In the genomic region with DNA sequence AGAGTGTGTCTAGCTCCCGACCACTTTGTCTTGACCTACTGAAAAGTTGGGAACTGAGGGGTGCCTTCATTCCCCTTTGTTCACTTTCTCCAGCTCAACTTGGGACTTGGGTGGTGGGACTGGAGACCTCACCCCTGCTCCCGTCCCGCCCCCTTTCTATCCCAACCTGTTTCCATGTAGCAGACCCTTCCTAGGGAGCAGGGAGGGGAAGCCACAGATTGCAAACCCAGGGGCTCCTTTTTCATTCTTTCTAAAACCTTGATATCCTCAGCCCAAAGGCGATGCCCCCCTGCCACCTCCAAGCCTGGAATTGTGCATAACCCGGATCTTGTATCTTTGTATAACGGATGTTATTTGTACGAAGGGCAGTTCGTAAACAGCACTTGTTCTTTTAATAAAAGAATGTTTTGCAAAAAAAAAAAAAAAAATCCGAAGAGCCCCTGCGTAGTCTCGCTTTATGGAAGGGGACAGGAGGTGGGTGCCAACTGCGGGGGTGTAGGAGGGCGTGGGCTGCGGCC, we compare ENCODE assay signal across 8 cellular contexts. TPM values are rescaled to one million over a fixed set of nuclear protein-coding genes. Genes with fewer than 3 reads are reported as not detected.
DNase-seq lines count a peak whose midpoint lies in the region; ATAC-seq, FAIRE-seq and TF ChIP-seq lines count a peak whose summit lies in the region.

No MANE protein-coding gene starts in this region.

- FAIRE-seq in small intestine (lab: Jason Lieb, UNC) = no peak

- H3K4me1 ChIP-seq in H9 (ENCODE audit: insufficient read depth, low read length) (peaks cover 2% of the 10 kb centered on the region; the same call in 1 of the 2 replicates), hepatocyte (ENCODE audit: insufficient read depth) (peaks cover 23% of the 10 kb centered on the region), small intestine (ENCODE audit: control insufficient read depth in 2 of 2, insufficient read depth in 1 of 2, low read depth in 1 of 2, low read length in 1 of 2) (peaks cover 7 to 10% of the 10 kb centered on the region in 2 donors)

- TF ChIP-seq CTCF in H9 (conservative IDR thresholded peaks at IDR 0.05) (no peak), activated B cell treated with CpG ODN at 0.5 μM for 24 hours (IDR thresholded peaks at IDR 0.05) (no peak), hepatocyte (IDR thresholded peaks at IDR 0.05; ENCODE audit: poor library complexity) (no peak)

- no CpG with 5 or more reads among the region's 14 CpGs for WGBS in H9 (ENCODE audit: extremely low coverage, insufficient read length, low lambda C conversion rate)
- WGBS in hepatocyte (ENCODE audit: low lambda C conversion rate, missing lambda C conversion rate) = 40% methylated on average over 14 of the region's 14 CpGs
- WGBS in small intestine, 3 donors = 22 to 28% (median 24%) methylated on average over 14 of the region's 14 CpGs

- H3K27ac Mint-ChIP-seq in H9 (no peak overlapping the region), activated B cell treated with CpG ODN at 0.5 μM for 24 hours (peak overlapping the region; percentile 76)

- H3K18ac ChIP-seq in H9 (ENCODE audit: insufficient read length, low read depth, low read length) = no peak overlapping the region

- H3K9me3 ChIP-seq in H9 (ENCODE audit: control insufficient read depth, low read depth, low read length) = no peaks in the 10 kb centered on the region
- H3K9me3 ChIP-seq in hepatocyte (ENCODE audit: low read depth) = no peaks in the 10 kb centered on the region
- no peaks in the 10 kb centered on the region for H3K9me3 ChIP-seq in small intestine (ENCODE audit: control insufficient read depth, low read depth)

- H3K27ac ChIP-seq in H9 (ENCODE audit: insufficient read length, low read depth, low read length) = no peak overlapping the region
- H3K27ac ChIP-seq in hepatocyte = peak overlapping the region; percentile 75
- peak overlapping the region; percentile 88 to 91 for H3K27ac ChIP-seq in small intestine (ENCODE audit: low read depth in 1 of 2, low read length in 1 of 2)

- no peak overlapping the region for H2BK20ac ChIP-seq in H9 (ENCODE audit: low read depth, low read length, poor library complexity, severe bottlenecking)

- no peaks in the 10 kb centered on the region; a peak in 1 of 5 replicates for H3K9me3 Mint-ChIP-seq in H9
- H3K9me3 Mint-ChIP-seq in activated B cell treated with CpG ODN at 0.5 μM for 24 hours = no peaks in the 10 kb centered on the region

- DNase-seq in H9 (no peak), activated B cell treated with CpG ODN at 0.5 μM for 24 hours (no peak), hepatocyte (ENCODE audit: low spot score) (no peak), small intestine (no peak), COLO829 (ENCODE audit: low spot score) (no peak), OCI-M1 (lab: John Stamatoyannopoulos, UW) (no peak)
- no peak for DNase-seq in effector CD4-positive, alpha-beta T cell

- no peak overlapping the region for H4K8ac ChIP-seq in H9 (replicated peaks; ENCODE audit: insufficient read length, low read depth, low read length)

- H3K23me2 ChIP-seq in H9 (ENCODE audit: insufficient read length, low read depth, low read length, poor library complexity, severe bottlenecking) = peaks cover 5% of the 10 kb centered on the region

- H3K4me3 Mint-ChIP-seq in H9 (peak overlapping the region; percentile 63 to 76), activated B cell treated with CpG ODN at 0.5 μM for 24 hours (peak overlapping the region; percentile 72)

- intact Hi-C loops in activated B cell treated with CpG ODN at 0.5 μM for 24 hours (cut with micrococcal nuclease) = no loop called here

- no peaks in the 10 kb centered on the region for H4K20me1 ChIP-seq in H9 (ENCODE audit: control insufficient read depth, insufficient read depth, insufficient read length)
- H4K20me1 ChIP-seq in hepatocyte (ENCODE audit: insufficient read depth, poor library complexity, severe bottlenecking) = peaks cover 5% of the 10 kb centered on the region

- no peak overlapping the region for H3K56ac ChIP-seq in H9 (ENCODE audit: insufficient read length, low read depth, low read length)

- H3K27me3 ChIP-seq in H9 (ENCODE audit: insufficient read depth, low read length) (peaks cover 5% of the 10 kb centered on the region; the same call in 1 of the 2 replicates), hepatocyte (no peaks in the 10 kb centered on the region), small intestine (ENCODE audit: control insufficient read depth in 2 of 2, insufficient read depth in 2 of 2, low read length in 2 of 2) (no peaks in the 10 kb centered on the region)

- H3K36me3 Mint-ChIP-seq in H9 (ENCODE audit: insufficient read depth in 1 of 3, low read depth in 3 of 3) (peaks cover 3 to 22% (median 19%) of the 10 kb centered on the region in 3 experiments; a peak in 6 of 7 replicates), activated B cell treated with CpG ODN at 0.5 μM for 24 hours (ENCODE audit: low read depth) (peaks cover 14% of the 10 kb centered on the region)

- H2AFZ ChIP-seq in H9 (ENCODE audit: low read length) (no peak overlapping the region), hepatocyte (peak overlapping the region; percentile 69)

- POLR2A ChIA-PET in activated B cell treated with CpG ODN at 0.5 μM for 24 hours (lab: Charles Lee) = interaction anchor here (0.6 to 3.6 kb wide), 2 partner anchors 26 to 55 kb away, joined by 3 to 73 read pairs; a partner anchor contains a TSS

- CTCF ChIA-PET in activated B cell treated with CpG ODN at 0.5 μM for 24 hours (lab: Charles Lee) = interaction anchor here (1.5 to 3.4 kb wide), 3 partner anchors 23 to 61 kb away, joined by 6 to 17 read pairs (median 10); no protein-coding TSS in a partner anchor

- H4K91ac ChIP-seq in H9 (ENCODE audit: insufficient read length, low read depth, low read length) = no peak overlapping the region

- no peaks in the 10 kb centered on the region for H3K79me2 ChIP-seq in H9 (ENCODE audit: insufficient read depth, low read length)
- peaks cover 7% of the 10 kb centered on the region for H3K79me2 ChIP-seq in hepatocyte

- H3K4me1 Mint-ChIP-seq in H9 (peaks cover 18 to 35% of the 10 kb centered on the region in 2 experiments), activated B cell treated with CpG ODN at 0.5 μM for 24 hours (peaks cover 57% of the 10 kb centered on the region)

- H3K9ac ChIP-seq in H9 (ENCODE audit: extremely low read depth, insufficient read length, low read length) = no peak overlapping the region

- no peak overlapping the region; the same call in 1 of the 2 replicates for H3K14ac ChIP-seq in H9 (ENCODE audit: insufficient read depth, low read length)

- no peak overlapping the region for H2BK5ac ChIP-seq in H9 (ENCODE audit: insufficient read length, low read length)

- ATAC-seq in activated B cell treated with CpG ODN at 0.5 μM for 24 hours (ENCODE audit: low read depth) (no peak), HG03378 (IDR thresholded peaks at IDR 0.05; ENCODE audit: unreplicated experiment) (no peak)

- H2BK15ac ChIP-seq in H9 (ENCODE audit: low read depth, low read length) = no peak overlapping the region

- H3K4me2 ChIP-seq in H9 (ENCODE audit: insufficient read depth, insufficient read length, low read length) = peak overlapping the region; percentile 23
- peak overlapping the region; percentile 97 for H3K4me2 ChIP-seq in hepatocyte

- no peak overlapping the region for H2AK5ac ChIP-seq in H9 (ENCODE audit: insufficient read length, low read length)

- no peak overlapping the region for H4K5ac ChIP-seq in H9 (ENCODE audit: insufficient read length, low read depth, low read length)

- no peak overlapping the region for H3K4ac ChIP-seq in H9 (ENCODE audit: low read depth, low read length)

- no peak overlapping the region for H2BK12ac ChIP-seq in H9 (ENCODE audit: insufficient read length, low read depth, low read length)

- H3K79me1 ChIP-seq in H9 (ENCODE audit: insufficient read depth, low read depth, low read length, poor library complexity, severe bottlenecking) = no peaks in the 10 kb centered on the region

- no peak overlapping the region for H3T11ph ChIP-seq in H9 (ENCODE audit: low read length)

- peaks cover 32% of the 10 kb centered on the region for H3K27me3 Mint-ChIP-seq in H9 (ENCODE audit: low read depth)
- H3K27me3 Mint-ChIP-seq in activated B cell treated with CpG ODN at 0.5 μM for 24 hours = no peaks in the 10 kb centered on the region

- no peak overlapping the region for H2BK120ac ChIP-seq in H9 (ENCODE audit: low read depth, low read length, poor library complexity, severe bottlenecking)

- H3K4me3 ChIP-seq in hepatocyte = peak overlapping the region; percentile 29
- H3K4me3 ChIP-seq in small intestine (ENCODE audit: low read depth in 1 of 2, low read length in 2 of 2) = peak overlapping the region in 1 of 2 donors; percentile 65

- no peak overlapping the region for H3K23ac ChIP-seq in H9 (ENCODE audit: insufficient read length, low read depth, low read length)

- H3K36me3 ChIP-seq in hepatocyte (replicated peaks; ENCODE audit: insufficient read depth, low read depth) = no peaks in the 10 kb centered on the region
- H3K36me3 ChIP-seq in small intestine (ENCODE audit: control insufficient read depth in 2 of 2, insufficient read depth in 2 of 2, low read length in 2 of 2) = peaks cover 0 to under 1% of the 10 kb centered on the region in 2 donors

- H3K9me2 ChIP-seq in hepatocyte (replicated peaks; ENCODE audit: insufficient read depth) = no peaks in the 10 kb centered on the region

RNA-seq across cellular contexts. Expression of a gene that starts 0.7 kb away (rescaled TPM):
- 10.7 and 11.2 TPM in 2 replicates for total RNA-seq in H9 (2021)
- 11.2 and 12.1 TPM in 2 replicates for total RNA-seq in activated B cell treated with CpG ODN at 0.5 μM for 24 hours
- 4.9 and 5.0 TPM in 2 replicates for total RNA-seq in hepatocyte
- 37.0 and 41.6 TPM in 2 replicates for polyA plus RNA-seq in hepatocyte
- polyA plus RNA-seq in small intestine = 100 to 1,000 TPM; 128 to 186 (median 135) TPM

RNA-seq across cellular contexts. Expression of a gene that starts 18.7 kb away (rescaled TPM):
- total RNA-seq in H9 (2021) (106 and 116 TPM in 2 replicates), activated B cell treated with CpG ODN at 0.5 μM for 24 hours (not detected in 2 replicates), hepatocyte (7.2 and 8.7 TPM in 2 replicates)
- polyA plus RNA-seq in hepatocyte (11.0 and 13.0 TPM in 2 replicates), small intestine (10 to 100 TPM in 2 of 3 donors, 1 to 10 TPM in 1; 7.6 to 30.2 (median 16.7) TPM)

RNA-seq across cellular contexts. Expression of a gene that starts 23.1 kb away (rescaled TPM):
- total RNA-seq in H9 (2021) = 242 and 252 TPM in 2 replicates
- 234 and 250 TPM in 2 replicates for total RNA-seq in activated B cell treated with CpG ODN at 0.5 μM for 24 hours
- total RNA-seq in hepatocyte = 127 and 166 TPM in 2 replicates
- 252 and 275 TPM in 2 replicates for polyA plus RNA-seq in hepatocyte
- 100 to 1,000 TPM; 243 to 310 (median 253) TPM for polyA plus RNA-seq in small intestine

RNA-seq across cellular contexts. Expression of a gene that starts 24.4 kb away (rescaled TPM):
- total RNA-seq in H9 (2021) (25.1 and 26.4 TPM in 2 replicates), activated B cell treated with CpG ODN at 0.5 μM for 24 hours (166 and 192 TPM in 2 replicates), hepatocyte (27.5 and 31.2 TPM in 2 replicates)
- polyA plus RNA-seq in hepatocyte (10.6 and 11.0 TPM in 2 replicates), small intestine (10 to 100 TPM; 19.5 to 48.2 (median 30.0) TPM)

RNA-seq across cellular contexts. Expression of a gene that starts 54.7 kb away (rescaled TPM):
- total RNA-seq in H9 (2021) (5.9 and 6.1 TPM in 2 replicates), activated B cell treated with CpG ODN at 0.5 μM for 24 hours (2.8 and 3.0 TPM in 2 replicates), hepatocyte (0.92 and 0.93 TPM in 2 replicates)
- polyA plus RNA-seq in hepatocyte (0.37 and 0.45 TPM in 2 replicates), small intestine (1 to 10 TPM in 1 of 3 donors, under 1 TPM in 1, not detected in 1; 0.22 to 1.3 TPM)

Comparison
In these comparisons a context has a peak if more than half of its experiments do, and no peak if none do; other contexts are left out.
1. RNA of a gene that starts 18.7 kb away (total RNA-seq): 106 to 116 TPM in H9; 7.2 to 8.7 TPM in hepatocyte and not detected in activated B cell treated with CpG ODN at 0.5 μM for 24 hours; every median in the first group is over 10 times any median in the second.